In genomic region chr11:46393759-46394158, GRCh38 we compare ENCODE assay signal across 22 cellular contexts. TPM values are rescaled to one million over a fixed set of nuclear protein-coding genes. Genes with fewer than 3 reads are reported as not detected.
"Had no signal": no experiment of that assay in that cellular context is flagged by ENCODE, and none has a peak within 500 bp of the region (broad histone marks: within the 10 kb centered on the region; RNA-seq: fewer than 3 reads in every experiment).

No MANE protein-coding gene starts in this region.

- H3K27ac ChIP-seq: heart left ventricle, sigmoid colon, skin epidermis, thoracic aorta, transverse colon had no signal

- H3K9me3 Mint-ChIP-seq: stimulated activated naive B cell treated with anti-CD40 and anti-IgM and Interleukin-4, amounts not matched to agents 10 μg/mL and 1 μg/mL and 100 μg/mL, for 72 hours; stimulated activated naive CD8-positive, alpha-beta T cell treated with anti-CD3 and anti-CD28 coated beads, Interleukin-15, amount 100 ng/mL, for 72 hours had no signal

- DNase-seq: cortex of kidney; dorsolateral prefrontal cortex; effector CD8-positive, alpha-beta T cell; heart left ventricle; hippocampal formation; mammary epithelial cell; naive thymus-derived CD4-positive, alpha-beta T cell; occipital lobe; stimulated activated CD4-positive, alpha-beta T cell treated with anti-CD3 and anti-CD28 coated beads, Interleukin-2, amount 100 ng/mL, for 24 hours; stimulated activated CD4-positive, alpha-beta T cell treated with anti-CD3 and anti-CD28 coated beads, Interleukin-4, amount 100 ng/mL, for 4 hours; stimulated activated naive B cell treated with anti-CD40 and anti-IgM and Interleukin-4, amounts not matched to agents 10 μg/mL and 1 μg/mL and 100 μg/mL, for 72 hours; stimulated activated naive CD8-positive, alpha-beta T cell treated with anti-CD3 and anti-CD28 coated beads, Interleukin-15, amount 100 ng/mL, for 72 hours; transverse colon had no signal

- H3K4me3 ChIP-seq: sigmoid colon, skin epidermis, thoracic aorta, transverse colon had no signal

- ATAC-seq: esophagus mucosa; heart left ventricle; left lobe of liver; naive thymus-derived CD4-positive, alpha-beta T cell; stimulated activated naive B cell treated with anti-CD40 and anti-IgM and Interleukin-4, amounts not matched to agents 10 μg/mL and 1 μg/mL and 100 μg/mL, for 72 hours; stimulated activated naive CD8-positive, alpha-beta T cell treated with anti-CD3 and anti-CD28 coated beads, Interleukin-15, amount 100 ng/mL, for 72 hours had no signal

- H3K27ac Mint-ChIP-seq: stimulated activated naive B cell treated with anti-CD40 and anti-IgM and Interleukin-4, amounts not matched to agents 10 μg/mL and 1 μg/mL and 100 μg/mL, for 72 hours had no signal

- H3K9me3 ChIP-seq: heart left ventricle, sigmoid colon, thoracic aorta, transverse colon had no signal

- FAIRE-seq: frontal cortex, islet of Langerhans had no signal

RNA-seq across cellular contexts. Expression of gene CHRM4, which starts 2.2 kb away (rescaled TPM):
- total RNA-seq: fibroblast of lung, left lobe of liver, mesenteric fat pad had no signal
